9 cellular contexts compared by ENCODE assay signal in genomic region chr4:21949073-21949457, GRCh38. TPM values are rescaled to one million over a fixed set of nuclear protein-coding genes. Genes with fewer than 3 reads are reported as not detected.
DNase-seq lines count a peak whose midpoint lies in the region; ATAC-seq, FAIRE-seq and TF ChIP-seq lines count a peak whose summit lies in the region.
"Had no signal": no experiment of that assay in that cellular context is flagged by ENCODE, and none has a peak within 500 bp of the region (broad histone marks: within the 10 kb centered on the region; RNA-seq: fewer than 3 reads in every experiment).

No MANE protein-coding gene starts in this region.

- H3K27ac ChIP-seq in coronary artery (no peak overlapping the region), HepG2 (ENCODE audit: extremely low read length, insufficient read depth, low read length) (no peak overlapping the region), thyroid gland (no peak overlapping the region)

- no TSS peak for BruUV-seq in HepG2 (replicated peaks; lab: Mats Ljungman, UMichigan)

- no peaks in the 10 kb centered on the region for H3K36me3 Mint-ChIP-seq in activated CD8-positive, alpha-beta T cell treated with anti-CD3 and anti-CD28 coated beads, Interleukin-2, amount 10 ng/mL, durations not matched to agents 7 days and 5 days (ENCODE audit: low read depth)
- no peaks in the 10 kb centered on the region for H3K36me3 Mint-ChIP-seq in activated CD8-positive, alpha-beta T cell treated with anti-CD3 and anti-CD28 coated beads for 36 hours (ENCODE audit: low read depth)

- ATAC-seq in activated CD8-positive, alpha-beta T cell treated with anti-CD3 and anti-CD28 coated beads, Interleukin-2, amount 10 ng/mL, durations not matched to agents 7 days and 5 days, result peak; percentile 11
- no peak for ATAC-seq in activated CD8-positive, alpha-beta T cell treated with anti-CD3 and anti-CD28 coated beads for 36 hours
- ATAC-seq in HepG2, result peak; percentile 37

- H3K4me1 Mint-ChIP-seq in activated CD8-positive, alpha-beta T cell treated with anti-CD3 and anti-CD28 coated beads, Interleukin-2, amount 10 ng/mL, durations not matched to agents 7 days and 5 days (ENCODE audit: low read depth), result no peaks in the 10 kb centered on the region
- peaks cover 3% of the 10 kb centered on the region for H3K4me1 Mint-ChIP-seq in activated CD8-positive, alpha-beta T cell treated with anti-CD3 and anti-CD28 coated beads for 36 hours (ENCODE audit: low read depth)

- TF ChIP-seq POLR2A in HepG2 (IDR thresholded peaks at IDR 0.05; ENCODE audit: insufficient read depth in 1 of 2, low read depth in 2 of 2, low read length in 2 of 2) (no peak), thyroid gland (IDR thresholded peaks at IDR 0.05) (no peak)

- no peaks in the 10 kb centered on the region for H3K9me3 Mint-ChIP-seq in activated CD8-positive, alpha-beta T cell treated with anti-CD3 and anti-CD28 coated beads, Interleukin-2, amount 10 ng/mL, durations not matched to agents 7 days and 5 days (ENCODE audit: insufficient read depth)
- H3K9me3 Mint-ChIP-seq in activated CD8-positive, alpha-beta T cell treated with anti-CD3 and anti-CD28 coated beads for 36 hours, result no peaks in the 10 kb centered on the region

- POLR2A ChIA-PET in activated CD8-positive, alpha-beta T cell treated with anti-CD3 and anti-CD28 coated beads, Interleukin-2, amount 10 ng/mL, durations not matched to agents 7 days and 5 days (lab: Charles Lee), result interaction anchor here (0.6 kb wide), 1 partner anchor 158 kb away, joined by 3 read pairs; no protein-coding TSS in a partner anchor
- POLR2A ChIA-PET in activated CD8-positive, alpha-beta T cell treated with anti-CD3 and anti-CD28 coated beads for 36 hours (lab: Charles Lee), result no interaction called here
- POLR2A ChIA-PET in HepG2 (lab: Yijun Ruan, JAX), result no interaction called here

- H3K27me3 ChIP-seq in HepG2 (ENCODE audit: control insufficient read depth in 1 of 2, insufficient read depth in 2 of 2, low read length in 2 of 2) (peaks cover 3 to 26% of the 10 kb centered on the region in 2 experiments; a peak in 3 of 5 replicates), thyroid gland (no peaks in the 10 kb centered on the region)

- FAIRE-seq in HepG2 (lab: Jason Lieb, UNC), result no peak

- no peaks in the 10 kb centered on the region for H3K9me3 ChIP-seq in HepG2 (ENCODE audit: low read length)
- H3K9me3 ChIP-seq in thyroid gland, result no peaks in the 10 kb centered on the region

- no peak overlapping the region for H2AFZ ChIP-seq in HepG2 (ENCODE audit: low read length)

- no peak for DNase-seq in activated CD8-positive, alpha-beta T cell treated with anti-CD3 and anti-CD28 coated beads, Interleukin-2, amount 10 ng/mL, durations not matched to agents 7 days and 5 days
- no peak for DNase-seq in activated CD8-positive, alpha-beta T cell treated with anti-CD3 and anti-CD28 coated beads for 36 hours
- no peak for DNase-seq in coronary artery (ENCODE audit: low spot score)
- DNase-seq in HepG2 (ENCODE audit: low spot score), result no peak
- DNase-seq in thyroid gland, result peak; percentile 65 to 76
- no peak for DNase-seq in activated CD4-positive, alpha-beta T cell treated with anti-CD3 and anti-CD28 coated beads, Interleukin-2, amount 50 U/mL, for 4 hours
- DNase-seq in activated gamma-delta T cell treated with Interleukin-2 at 50 U/mL for 16 hours, result no peak
- DNase-seq in activated CD4-positive, alpha-beta T cell treated with anti-CD3 and anti-CD28 coated beads, Interleukin-2, amount 50 U/mL, for 48 hours, result no peak

- CTCF ChIA-PET in activated CD8-positive, alpha-beta T cell treated with anti-CD3 and anti-CD28 coated beads, Interleukin-2, amount 10 ng/mL, durations not matched to agents 7 days and 5 days (lab: Charles Lee), result interaction anchor here (0.8 to 1.5 kb wide), 2 partner anchors 158 to 441 kb away, joined by 3 to 4 read pairs; no protein-coding TSS in a partner anchor
- CTCF ChIA-PET in activated CD8-positive, alpha-beta T cell treated with anti-CD3 and anti-CD28 coated beads for 36 hours (lab: Charles Lee), result interaction anchor here (1.0 kb wide), 1 partner anchor 440 kb away, joined by 3 read pairs; no protein-coding TSS in a partner anchor
- CTCF ChIA-PET in HepG2 (lab: Yijun Ruan, JAX; ENCODE audit: low intra/inter-chr PET ratio, low total read pairs), result no interaction called here

- H3K4me3 Mint-ChIP-seq in activated CD8-positive, alpha-beta T cell treated with anti-CD3 and anti-CD28 coated beads, Interleukin-2, amount 10 ng/mL, durations not matched to agents 7 days and 5 days, result no peak overlapping the region
- no peak overlapping the region for H3K4me3 Mint-ChIP-seq in activated CD8-positive, alpha-beta T cell treated with anti-CD3 and anti-CD28 coated beads for 36 hours

- H3K9ac ChIP-seq in HepG2 (ENCODE audit: insufficient read depth, low read depth, low read length), result no peak overlapping the region

- H3K27me3 Mint-ChIP-seq in activated CD8-positive, alpha-beta T cell treated with anti-CD3 and anti-CD28 coated beads, Interleukin-2, amount 10 ng/mL, durations not matched to agents 7 days and 5 days (ENCODE audit: low read depth), result peaks cover 24% of the 10 kb centered on the region
- peaks cover 29% of the 10 kb centered on the region for H3K27me3 Mint-ChIP-seq in activated CD8-positive, alpha-beta T cell treated with anti-CD3 and anti-CD28 coated beads for 36 hours

- intact Hi-C loops in activated CD8-positive, alpha-beta T cell treated with anti-CD3 and anti-CD28 coated beads for 36 hours (cut with micrococcal nuclease), result no loop called here
- intact Hi-C loops in HepG2 (cut with micrococcal nuclease; ENCODE audit: unreplicated experiment), result no loop called here
- intact Hi-C loops in thyroid gland (cut with DNase I), result no loop called here

- in situ Hi-C loops in HepG2 (cut with HindIII; ENCODE audit: extremely low pct_ligation_motif_present, low pct_unique_long_range_greater_than_20kb), result no loop called here

- no peaks in the 10 kb centered on the region for H4K20me1 ChIP-seq in HepG2 (ENCODE audit: insufficient read depth, low read length)

- TF ChIP-seq RAD21 in HepG2 (CRISPR knock-in tag; IDR thresholded peaks at IDR 0.05), result no peak

- H3K4me2 ChIP-seq in HepG2 (ENCODE audit: low read depth, low read length), result peak overlapping the region; percentile 18; the same call in 1 of the 2 replicates

- H3K79me2 ChIP-seq in HepG2 (ENCODE audit: insufficient read depth, low read length), result no peaks in the 10 kb centered on the region

- no peak for TF ChIP-seq CTCF in activated CD8-positive, alpha-beta T cell treated with anti-CD3 and anti-CD28 coated beads for 36 hours (IDR thresholded peaks at IDR 0.05)
- no peak for TF ChIP-seq CTCF in coronary artery (IDR thresholded peaks at IDR 0.05)
- no peak for TF ChIP-seq CTCF in HepG2 (CRISPR knock-in tag; IDR thresholded peaks at IDR 0.05)
- TF ChIP-seq CTCF in thyroid gland (IDR thresholded peaks at IDR 0.05), result no peak

- H3K4me3 ChIP-seq in coronary artery (peak overlapping the region; percentile 55), HepG2 (replicated peaks in 1 of 3; ENCODE audit: insufficient read depth in 1 of 3, low read depth in 2 of 3, low read length in 3 of 3) (peak overlapping the region in 1 of 3 experiments; percentile 10; a peak in 1 of 6 replicates), thyroid gland (replicated peaks in 1 of 3) (peak overlapping the region in 1 of 3 donors; percentile 17)

- H3K36me3 ChIP-seq in HepG2 (replicated peaks in 1 of 2; ENCODE audit: control insufficient read depth in 1 of 2, insufficient read depth in 2 of 2, low read length in 2 of 2), result no peaks in the 10 kb centered on the region
- H3K36me3 ChIP-seq in thyroid gland, result no peaks in the 10 kb centered on the region

- TF ChIP-seq EP300 in HepG2 (IDR thresholded peaks at IDR 0.05; ENCODE audit: low read depth in 2 of 2, low read length in 2 of 2) (no peak), HepG2 (CRISPR knock-in tag; IDR thresholded peaks at IDR 0.05; ENCODE audit: borderline replicate concordance) (no peak)

- H3K4me1 ChIP-seq in HepG2 (ENCODE audit: insufficient read depth, low read length), result no peaks in the 10 kb centered on the region
- H3K4me1 ChIP-seq in thyroid gland, result peaks cover 0 to 3% of the 10 kb centered on the region in 2 donors

- no peak overlapping the region for H3K27ac Mint-ChIP-seq in activated CD8-positive, alpha-beta T cell treated with anti-CD3 and anti-CD28 coated beads, Interleukin-2, amount 10 ng/mL, durations not matched to agents 7 days and 5 days
- no peak overlapping the region for H3K27ac Mint-ChIP-seq in activated CD8-positive, alpha-beta T cell treated with anti-CD3 and anti-CD28 coated beads for 36 hours

- WGBS in HepG2 (ENCODE audit: low lambda C conversion rate), result 23% methylated on average over 9 of the region's 26 CpGs
- 1 to 2% methylated on average over 11 to 17 of the region's 26 CpGs for WGBS in thyroid gland, 2 donors

TF ChIP-seq in HepG2, 621 proteins besides CTCF, POLR2A, EP300 and RAD21 (continues in another document):
- no peak for TF ChIP-seq KDM4B (CRISPR knock-in tag; IDR thresholded peaks at IDR 0.05)

RNA-seq across cellular contexts. Expression of gene KCNIP4, which starts 0.5 kb away (rescaled TPM):
- total RNA-seq in activated CD8-positive, alpha-beta T cell treated with anti-CD3 and anti-CD28 coated beads, Interleukin-2, amount 10 ng/mL, durations not matched to agents 7 days and 5 days, result not detected
- total RNA-seq in activated CD8-positive, alpha-beta T cell treated with anti-CD3 and anti-CD28 coated beads for 36 hours, result not detected
- total RNA-seq in HepG2 (2016; rRNA removed; fragmentation: Illumina TruSeq; extraction: Trizol) (not detected in 2 replicates), thyroid gland (1 to 10 TPM; 2.0 to 6.6 (median 4.4) TPM)
- total RNA-seq in HepG2 (2016; cell fraction: cytosol; rRNA removed; fragmentation: Illumina TruSeq; extraction: Trizol; ENCODE audit: low read depth), result not detected in 2 replicates
- not detected in 2 replicates for total RNA-seq in HepG2 (2016; cell fraction: insoluble cytoplasmic fraction; rRNA removed; fragmentation: Illumina TruSeq; extraction: Trizol)
- total RNA-seq in HepG2 (2016; cell fraction: membrane; rRNA removed; fragmentation: Illumina TruSeq; extraction: Trizol), result not detected in 2 replicates
- total RNA-seq in HepG2 (2016; cell fraction: nucleus; rRNA removed; fragmentation: Illumina TruSeq; extraction: Trizol), result not detected in 2 replicates
- 0.09 TPM in 1 of 2 replicates, not detected in the other for polyA plus RNA-seq in HepG2 (2011; rRNA removed)
- polyA plus RNA-seq in HepG2 (2011; cell fraction: cytosol; rRNA removed), result not detected in 2 replicates
- polyA plus RNA-seq in HepG2 (2011; cell fraction: nucleus; rRNA removed), result not detected in 2 replicates
- 0.08 and 0.09 TPM in 2 replicates for polyA plus RNA-seq in HepG2 (2012)
- not detected in 2 replicates for polyA plus RNA-seq in HepG2 (2016; cell fraction: cytosol; fragmentation: Illumina TruSeq; extraction: Trizol; ENCODE audit: low read depth)
- polyA plus RNA-seq in HepG2 (2016; cell fraction: insoluble cytoplasmic fraction; fragmentation: Illumina TruSeq; extraction: Trizol; ENCODE audit: low read depth), result not detected in 2 replicates
- not detected in 2 replicates for polyA plus RNA-seq in HepG2 (2016; cell fraction: membrane; fragmentation: Illumina TruSeq; extraction: Trizol; ENCODE audit: low read depth)
- not detected in 2 replicates for polyA plus RNA-seq in HepG2 (2016; cell fraction: nucleus; fragmentation: Illumina TruSeq; extraction: Trizol; ENCODE audit: insufficient read depth, low read depth)
- not detected in 2 replicates for polyA minus RNA-seq in HepG2 (2011; rRNA and poly(A)+ RNA removed; ENCODE audit: low replicate concordance)
- polyA minus RNA-seq in HepG2 (2011; cell fraction: cytosol; rRNA and poly(A)+ RNA removed), result not detected in 2 replicates
- not detected in 2 replicates for polyA minus RNA-seq in HepG2 (2011; cell fraction: nucleus; rRNA and poly(A)+ RNA removed)
- polyA plus RNA-seq: AG04450 had no signal

Comparison
In these comparisons a context has a peak if more than half of its experiments do, and no peak if none do; other contexts are left out.
1. DNase-seq: peak in thyroid gland (2 of 2); none in activated CD8-positive, alpha-beta T cell treated with anti-CD3 and anti-CD28 coated beads, Interleukin-2, amount 10 ng/mL, durations not matched to agents 7 days and 5 days (single experiment), activated CD8-positive, alpha-beta T cell treated with anti-CD3 and anti-CD28 coated beads for 36 hours (single experiment), coronary artery (single experiment), HepG2 (single experiment), activated CD4-positive, alpha-beta T cell treated with anti-CD3 and anti-CD28 coated beads, Interleukin-2, amount 50 U/mL, for 4 hours (0 of 2), activated gamma-delta T cell treated with Interleukin-2 at 50 U/mL for 16 hours (single experiment) and activated CD4-positive, alpha-beta T cell treated with anti-CD3 and anti-CD28 coated beads, Interleukin-2, amount 50 U/mL, for 48 hours (0 of 2).